Comparison of ENCODE assay signal across 18 cellular contexts in genomic region chr6:149924206-149924932, GRCh38. TPM values are rescaled to one million over a fixed set of nuclear protein-coding genes. Genes with fewer than 3 reads are reported as not detected.
DNase-seq lines count a peak whose midpoint lies in the region; ATAC-seq and TF ChIP-seq lines count a peak whose summit lies in the region.
"Had no signal": no experiment of that assay in that cellular context is flagged by ENCODE, and none has a peak within 500 bp of the region (broad histone marks: within the 10 kb centered on the region; RNA-seq: fewer than 3 reads in every experiment).

No MANE protein-coding gene starts in this region.

- POLR2A ChIA-PET in T-cell (lab: Charles Lee) = no interaction called here

- no peaks in the 10 kb centered on the region for H3K27me3 ChIP-seq in prostate gland (replicated peaks; ENCODE audit: insufficient read depth)

- ATAC-seq in Right ventricle myocardium inferior (no peak), T-cell (replicated peaks in 1 of 4) (no peak)

- no peak for TF ChIP-seq POLR2A in prostate gland (IDR thresholded peaks at IDR 0.05)

- H3K27ac ChIP-seq in prostate gland = no peak overlapping the region
- H3K27ac ChIP-seq: brain microvascular endothelial cell had no signal

- H3K4me3 ChIP-seq in prostate gland = no peak overlapping the region

- H3K36me3 Mint-ChIP-seq in T-cell = no peaks in the 10 kb centered on the region

- H3K4me1 Mint-ChIP-seq in T-cell = peaks cover 21 to 34% (median 31%) of the 10 kb centered on the region in 3 donors

- TF ChIP-seq CTCF in prostate gland (IDR thresholded peaks at IDR 0.05) = no peak

- intact Hi-C loops in cardiac septum (cut with DNase I) (loop anchor here (2.0 kb wide), 2 partner anchors 60 to 90 kb away; partner anchors contain the start of gene LRP11), Right ventricle myocardium inferior (cut with DNase I) (loop anchor here (5.0 to 10.0 kb wide), 3 partner anchors 37 to 377 kb away; partner anchors contain the start of genes LRP11 and PPIL4), prostate gland (cut with DNase I) (loop anchor here (10.0 kb wide), 2 partner anchors 200 to 360 kb away; partner anchors contain the start of gene GINM1)

- 81% methylated on average over 6 of the region's 9 CpGs for WGBS in prostate gland

- DNase-seq in cardiac septum (ENCODE audit: low spot score) = peak; percentile 63
- no peak for DNase-seq in Right ventricle myocardium inferior (ENCODE audit: missing footprints)
- DNase-seq in T-cell = peak in 1 of 34 experiments; percentile 3
- peak; percentile 68 for DNase-seq in mesenteric fat pad (ENCODE audit: low spot score)
- DNase-seq in ureter (ENCODE audit: low spot score) = peak; percentile 37
- DNase-seq in amygdala (lab: John Stamatoyannopoulos, UW) = no peak
- no peak for DNase-seq in prostate gland (ENCODE audit: low spot score)
- DNase-seq: activated gamma-delta T cell; erythroblast; NCI-H1417; sigmoid colon; stimulated activated CD4-positive, alpha-beta T cell treated with anti-CD3 and anti-CD28 coated beads, Interleukin-2, amount 100 ng/mL, for 24 hours had no signal

- H3K9me3 ChIP-seq in prostate gland = no peaks in the 10 kb centered on the region
- H3K9me3 ChIP-seq: sigmoid colon had no signal

- H3K9me3 Mint-ChIP-seq in T-cell = no peaks in the 10 kb centered on the region
- H3K9me3 Mint-ChIP-seq: dendritic cell treated with granulocyte-macrophage colony-stimulating factor and Interleukin-4, amounts not matched to agents 40 ng/mL and 50 ng/mL, for 4 days had no signal

- H3K27me3 Mint-ChIP-seq in T-cell = peaks cover 73 to 89% of the 10 kb centered on the region in 2 donors

- peak overlapping the region in 2 of 3 donors; percentile 14 to 84 for H3K4me3 Mint-ChIP-seq in T-cell

- no peaks in the 10 kb centered on the region for H3K36me3 ChIP-seq in prostate gland
- H3K36me3 ChIP-seq: brain microvascular endothelial cell, sigmoid colon had no signal

- CTCF ChIA-PET in T-cell (lab: Charles Lee) = interaction anchor here (0.6 to 1.3 kb wide), 5 partner anchors 38 to 193 kb away, joined by 4 to 6 read pairs (median 4); no protein-coding TSS in a partner anchor

- H3K4me1 ChIP-seq in prostate gland (replicated peaks) = no peaks in the 10 kb centered on the region

- H3K27ac Mint-ChIP-seq in T-cell = no peak overlapping the region

RNA-seq across cellular contexts. Expression of gene RAET1G, which starts 1.4 kb away (rescaled TPM):
- 0.35 TPM for total RNA-seq in cardiac septum
- total RNA-seq in Right ventricle myocardium inferior = 0.22 TPM
- total RNA-seq in T-cell = not detected
- 0.51 TPM for total RNA-seq in mesenteric fat pad
- 5.2 TPM for total RNA-seq in ureter
- 1 to 10 TPM in 1 of 2 donors, not detected in 1; 4.4 TPM for total RNA-seq in prostate gland
- total RNA-seq: sigmoid colon; T-helper 1 cell treated with Interleukin-12 subunit alpha and Interleukin-12 subunit beta and Interleukin-4 antibody, amounts not matched to agents 30 ng/mL and 1 ng/mL, for 36 hours had no signal

RNA-seq across cellular contexts. Expression of gene ULBP2, which starts 17.4 kb away (rescaled TPM):
- total RNA-seq in cardiac septum (1.1 TPM), Right ventricle myocardium inferior (1.3 TPM), T-cell (1 to 10 TPM in 2 of 5 donors, under 1 TPM in 1, not detected in 2; 0.20 to 3.9 (median 1.6) TPM), mesenteric fat pad (0.96 TPM), ureter (3.0 TPM), prostate gland (under 1 TPM; 0.32 to 0.40 TPM)
- total RNA-seq: sigmoid colon had no signal

RNA-seq across cellular contexts. Expression of gene RAET1E, which starts 26.5 kb away (rescaled TPM):
- total RNA-seq in cardiac septum (not detected), Right ventricle myocardium inferior (0.27 TPM), T-cell (not detected), mesenteric fat pad (0.29 TPM), ureter (5.5 TPM), prostate gland (under 1 TPM; 0.23 to 0.77 TPM)
- total RNA-seq: glomerular endothelial cell; lung microvascular endothelial cell; T-helper 1 cell treated with Interleukin-12 subunit alpha and Interleukin-12 subunit beta and Interleukin-4 antibody, amounts not matched to agents 30 ng/mL and 1 ng/mL, for 36 hours; temporal lobe had no signal

RNA-seq across cellular contexts. Expression of gene ULBP1, which starts 39.4 kb away (rescaled TPM):
- total RNA-seq in cardiac septum (0.16 TPM), Right ventricle myocardium inferior (0.30 TPM), T-cell (under 1 TPM in 4 of 5 donors, not detected in 1; 0.13 to 0.23 (median 0.14) TPM), mesenteric fat pad (0.19 TPM), ureter (2.5 TPM), prostate gland (1 to 10 TPM in 1 of 2 donors, not detected in 1; 2.8 TPM)

Comparison
In these comparisons a context has a peak if more than half of its experiments do, and no peak if none do; other contexts are left out.
1. DNase-seq: peak in cardiac septum (single experiment), mesenteric fat pad (single experiment) and ureter (single experiment); none in Right ventricle myocardium inferior (single experiment), amygdala (0 of 56) and prostate gland (single experiment).